11 cellular contexts compared by ENCODE assay signal in the genomic region with DNA sequence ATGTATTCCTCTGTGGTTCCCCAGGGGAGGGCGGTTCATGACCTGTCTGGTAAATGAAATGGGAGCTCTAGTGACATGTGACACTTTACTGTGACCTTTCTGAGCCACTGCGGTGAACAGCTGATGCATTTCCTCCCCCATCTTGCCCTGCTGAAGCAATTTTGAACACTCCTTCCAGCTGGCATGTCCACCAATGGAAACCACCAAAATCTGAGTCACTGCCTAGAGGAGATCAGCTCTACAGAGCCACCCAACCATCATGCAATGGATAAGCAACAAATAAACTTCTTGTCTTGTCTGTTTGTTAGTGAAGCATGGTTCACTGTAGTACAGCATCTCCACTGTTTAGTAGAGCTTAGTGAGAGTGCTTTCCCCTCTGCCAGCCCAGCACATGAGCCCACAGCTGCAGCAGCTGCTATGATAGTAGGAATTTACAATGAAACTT.
DNase-seq lines count a peak whose midpoint lies in the region; ATAC-seq, FAIRE-seq and TF ChIP-seq lines count a peak whose summit lies in the region.
"Had no signal": no experiment of that assay in that cellular context is flagged by ENCODE, and none has a peak within 500 bp of the region (broad histone marks: within the 10 kb centered on the region; RNA-seq: fewer than 3 reads in every experiment).

No MANE protein-coding gene starts in this region.

- H3K9me1 ChIP-seq in K562 (ENCODE audit: control insufficient read depth, insufficient read depth, low read length) = no peaks in the 10 kb centered on the region

- H3K9me3 Mint-ChIP-seq in HFFc6 = no peaks in the 10 kb centered on the region
- peaks cover 4% of the 10 kb centered on the region for H3K9me3 Mint-ChIP-seq in activated CD4-positive, alpha-beta T cell treated with anti-CD3 and anti-CD28 coated beads, Interleukin-2, amount 10 ng/mL, durations not matched to agents 24 days and 14 days
- H3K9me3 Mint-ChIP-seq in activated CD8-positive, alpha-beta T cell treated with anti-CD3 and anti-CD28 coated beads, Interleukin-2, amount 10 ng/mL, durations not matched to agents 7 days and 5 days (ENCODE audit: insufficient read depth) = peaks cover 5% of the 10 kb centered on the region

- H3K9me3 ChIP-seq in K562 (replicated peaks; ENCODE audit: control insufficient read depth, insufficient read depth, low read depth, low read length) (no peaks in the 10 kb centered on the region), mesenchymal stem cell (ENCODE audit: control insufficient read depth, low read length) (no peaks in the 10 kb centered on the region)

- no peaks in the 10 kb centered on the region for H4K20me1 ChIP-seq in K562 (replicated peaks; ENCODE audit: control insufficient read depth, insufficient read depth, low read length)

- peaks cover 15% of the 10 kb centered on the region for H3K27me3 Mint-ChIP-seq in HFFc6 (ENCODE audit: insufficient read depth)
- no peaks in the 10 kb centered on the region for H3K27me3 Mint-ChIP-seq in activated CD4-positive, alpha-beta T cell treated with anti-CD3 and anti-CD28 coated beads, Interleukin-2, amount 10 ng/mL, durations not matched to agents 24 days and 14 days
- H3K27me3 Mint-ChIP-seq in activated CD8-positive, alpha-beta T cell treated with anti-CD3 and anti-CD28 coated beads, Interleukin-2, amount 10 ng/mL, durations not matched to agents 7 days and 5 days (ENCODE audit: low read depth) = no peaks in the 10 kb centered on the region

- H2BK12ac ChIP-seq in mesenchymal stem cell (ENCODE audit: low read length in 2 of 2) = no peak overlapping the region

- in situ Hi-C loops in K562 (cut with MboI) = no loop called here

- H3K27ac ChIP-seq in K562 (ENCODE audit: extremely low read depth, low read depth, low read length) (no peak overlapping the region), mesenchymal stem cell (ENCODE audit: low read length, poor library complexity, severe bottlenecking) (no peak overlapping the region)

- intact Hi-C loops in K562 (cut with micrococcal nuclease) = no loop called here
- intact Hi-C loops in activated CD4-positive, alpha-beta T cell treated with anti-CD3 and anti-CD28 coated beads, Interleukin-2, amount 10 ng/mL, durations not matched to agents 24 days and 14 days (cut with micrococcal nuclease) = no loop called here

- H3K4me3 ChIP-seq in AG04449 (ENCODE audit: low read depth, low read length) = no peak overlapping the region
- H3K4me3 ChIP-seq in K562 = no peak overlapping the region
- no peak overlapping the region for H3K4me3 ChIP-seq in mesenchymal stem cell (ENCODE audit: insufficient read depth in 1 of 2, low read depth in 1 of 2, low read length in 2 of 2)

- H3K14ac ChIP-seq in mesenchymal stem cell (ENCODE audit: low read length in 2 of 2) = no peak overlapping the region

- H3K4ac ChIP-seq in mesenchymal stem cell (ENCODE audit: low read depth in 1 of 2, low read length in 2 of 2) = no peak overlapping the region

- no peaks in the 10 kb centered on the region for H3K4me1 ChIP-seq in K562 (replicated peaks in 1 of 2; ENCODE audit: control insufficient read depth in 2 of 2, insufficient read depth in 2 of 2, low read length in 2 of 2)
- no peaks in the 10 kb centered on the region for H3K4me1 ChIP-seq in mesenchymal stem cell (ENCODE audit: control insufficient read depth, insufficient read depth, low read depth, low read length)

- 0% methylated on average over 2 of the region's 2 CpGs for WGBS in K562 (ENCODE audit: insufficient coverage, low coverage, missing lambda C conversion rate)
- WGBS in mesenchymal stem cell = 51% methylated on average over 2 of the region's 2 CpGs

- H3K27ac Mint-ChIP-seq in HFFc6 = peak overlapping the region; percentile 21; the same call in 1 of the 2 replicates
- H3K27ac Mint-ChIP-seq in activated CD4-positive, alpha-beta T cell treated with anti-CD3 and anti-CD28 coated beads, Interleukin-2, amount 10 ng/mL, durations not matched to agents 24 days and 14 days = no peak overlapping the region
- no peak overlapping the region for H3K27ac Mint-ChIP-seq in activated CD8-positive, alpha-beta T cell treated with anti-CD3 and anti-CD28 coated beads, Interleukin-2, amount 10 ng/mL, durations not matched to agents 7 days and 5 days
- H3K27ac Mint-ChIP-seq: CD14-positive monocyte had no signal

- no peaks in the 10 kb centered on the region for H3K79me2 ChIP-seq in K562 (ENCODE audit: control insufficient read depth, insufficient read depth, low read length)

- H2AFZ ChIP-seq in K562 (ENCODE audit: low read depth, low read length) (no peak overlapping the region), mesenchymal stem cell (ENCODE audit: low read depth, low read length) (no peak overlapping the region)

- TF ChIP-seq CTCF in AG04449 (IDR thresholded peaks at IDR 0.05; ENCODE audit: insufficient read depth, low read length, missing control alignments) (no peak), HFFc6 (IDR thresholded peaks at IDR 0.05) (no peak), K562 (IDR thresholded peaks at IDR 0.05 in 2 of 3, conservative IDR thresholded peaks at IDR 0.05 in 1 of 3; ENCODE audit: insufficient read depth in 2 of 3, low read depth in 1 of 3, low read length in 3 of 3) (no peak)

- H3K36me3 Mint-ChIP-seq in HFFc6 (ENCODE audit: low read depth) = no peaks in the 10 kb centered on the region
- H3K36me3 Mint-ChIP-seq in activated CD4-positive, alpha-beta T cell treated with anti-CD3 and anti-CD28 coated beads, Interleukin-2, amount 10 ng/mL, durations not matched to agents 24 days and 14 days (ENCODE audit: low read depth) = no peaks in the 10 kb centered on the region
- H3K36me3 Mint-ChIP-seq in activated CD8-positive, alpha-beta T cell treated with anti-CD3 and anti-CD28 coated beads, Interleukin-2, amount 10 ng/mL, durations not matched to agents 7 days and 5 days (ENCODE audit: low read depth) = no peaks in the 10 kb centered on the region
- H3K36me3 Mint-ChIP-seq: CD14-positive monocyte had no signal

- ATAC-seq in K562 (no peak; the same call in 2 of the 3 replicates), HG02840 (IDR thresholded peaks at IDR 0.05; ENCODE audit: low FRiP score, unreplicated experiment) (no peak), GM18858 (IDR thresholded peaks at IDR 0.05; ENCODE audit: unreplicated experiment) (no peak)
- ATAC-seq in activated CD8-positive, alpha-beta T cell treated with anti-CD3 and anti-CD28 coated beads, Interleukin-2, amount 10 ng/mL, durations not matched to agents 7 days and 5 days = no peak

- H3K23ac ChIP-seq in mesenchymal stem cell (ENCODE audit: low read length in 2 of 2) = no peak overlapping the region

- POLR2A ChIA-PET in AG04449 (lab: Yijun Ruan, JAX) = no interaction called here
- POLR2A ChIA-PET in K562 (lab: Yijun Ruan, JAX) = interaction anchor here (0.7 kb wide), 1 partner anchor 21 kb away, joined by 3 read pairs; no protein-coding TSS in a partner anchor
- POLR2A ChIA-PET in activated CD8-positive, alpha-beta T cell treated with anti-CD3 and anti-CD28 coated beads, Interleukin-2, amount 10 ng/mL, durations not matched to agents 7 days and 5 days (lab: Charles Lee) = no interaction called here

- FAIRE-seq in K562 (lab: Jason Lieb, UNC) = no peak

- H3K4me1 Mint-ChIP-seq in HFFc6 (ENCODE audit: low read depth) = peaks cover 18% of the 10 kb centered on the region
- H3K4me1 Mint-ChIP-seq in activated CD4-positive, alpha-beta T cell treated with anti-CD3 and anti-CD28 coated beads, Interleukin-2, amount 10 ng/mL, durations not matched to agents 24 days and 14 days = no peaks in the 10 kb centered on the region
- H3K4me1 Mint-ChIP-seq in activated CD8-positive, alpha-beta T cell treated with anti-CD3 and anti-CD28 coated beads, Interleukin-2, amount 10 ng/mL, durations not matched to agents 7 days and 5 days (ENCODE audit: low read depth) = no peaks in the 10 kb centered on the region
- H3K4me1 Mint-ChIP-seq: CD14-positive monocyte had no signal

- H3K4me3 Mint-ChIP-seq in HFFc6 = no peak overlapping the region
- no peak overlapping the region for H3K4me3 Mint-ChIP-seq in activated CD4-positive, alpha-beta T cell treated with anti-CD3 and anti-CD28 coated beads, Interleukin-2, amount 10 ng/mL, durations not matched to agents 24 days and 14 days
- H3K4me3 Mint-ChIP-seq in activated CD8-positive, alpha-beta T cell treated with anti-CD3 and anti-CD28 coated beads, Interleukin-2, amount 10 ng/mL, durations not matched to agents 7 days and 5 days = no peak overlapping the region
- H3K4me3 Mint-ChIP-seq: CD14-positive monocyte had no signal

- no peak for TF ChIP-seq RAD21 in K562 (CRISPR knock-in tag; conservative IDR thresholded peaks at IDR 0.05 in 1 of 2, IDR thresholded peaks at IDR 0.05 in 1 of 2)

- no peak for TF ChIP-seq POLR2A in K562 (conservative IDR thresholded peaks at IDR 0.05)

- H2BK120ac ChIP-seq in mesenchymal stem cell (ENCODE audit: low read depth, low read length) = no peak overlapping the region

- no peaks in the 10 kb centered on the region for H3K36me3 ChIP-seq in K562 (ENCODE audit: control insufficient read depth, insufficient read depth, low read length)
- no peaks in the 10 kb centered on the region for H3K36me3 ChIP-seq in mesenchymal stem cell (ENCODE audit: control insufficient read depth in 1 of 2, insufficient read depth in 2 of 2, low read depth in 1 of 2, low read length in 2 of 2)

- H2BK5ac ChIP-seq in mesenchymal stem cell (ENCODE audit: low read depth, low read length, poor library complexity, severe bottlenecking) = no peak overlapping the region

- CTCF ChIA-PET in AG04449 (lab: Yijun Ruan, JAX) (interaction anchor here (1.1 to 1.4 kb wide), 3 partner anchors 12 to 468 kb away, joined by 3 to 5 read pairs (median 3); no protein-coding TSS in a partner anchor), K562 (lab: Yijun Ruan, JAX; ENCODE audit: low intra/inter-chr PET ratio) (no interaction called here)
- CTCF ChIA-PET in activated CD8-positive, alpha-beta T cell treated with anti-CD3 and anti-CD28 coated beads, Interleukin-2, amount 10 ng/mL, durations not matched to agents 7 days and 5 days (lab: Charles Lee) = no interaction called here

- H2BK15ac ChIP-seq in mesenchymal stem cell (ENCODE audit: low read depth, poor library complexity, severe bottlenecking) = no peak overlapping the region

- H3K79me1 ChIP-seq in mesenchymal stem cell (replicated peaks; ENCODE audit: low read length, poor library complexity, severe bottlenecking) = no peaks in the 10 kb centered on the region

- H3K27me3 ChIP-seq in K562 (ENCODE audit: control insufficient read depth in 2 of 2, insufficient read depth in 2 of 2, low read length in 2 of 2) (peaks cover 0 to 15% of the 10 kb centered on the region in 2 experiments; a peak in 4 of 5 replicates), mesenchymal stem cell (ENCODE audit: control insufficient read depth in 1 of 2, insufficient read depth in 1 of 2, low read length in 2 of 2) (peaks cover 0 to 34% of the 10 kb centered on the region in 2 experiments)

- TF ChIP-seq EP300 in K562 (IDR thresholded peaks at IDR 0.05; ENCODE audit: low read length) = no peak

- BruUV-seq in K562 (replicated peaks; lab: Mats Ljungman, UMichigan) = no TSS peak

- peak overlapping the region; percentile 76 for H4K8ac ChIP-seq in mesenchymal stem cell (ENCODE audit: low read length)

- H3K18ac ChIP-seq in mesenchymal stem cell (ENCODE audit: low read depth in 1 of 2, low read length in 2 of 2) = peak overlapping the region in 1 of 2 experiments; percentile 59

- no peak overlapping the region for H2AK5ac ChIP-seq in mesenchymal stem cell (ENCODE audit: low read length, severe bottlenecking)

- peak; percentile 34 for DNase-seq in AG04449 (ENCODE audit: low read depth, low spot score)
- DNase-seq in HFFc6 = peak; percentile 80
- DNase-seq in K562 (ENCODE audit: extremely low read depth in 1 of 4, low spot score in 3 of 4) = peak in 1 of 4 experiments; percentile 20
- peak; percentile 91 for DNase-seq in mesenchymal stem cell
- DNase-seq in activated CD4-positive, alpha-beta T cell treated with anti-CD3 and anti-CD28 coated beads, Interleukin-2, amount 10 ng/mL, durations not matched to agents 24 days and 14 days = no peak
- DNase-seq in activated CD8-positive, alpha-beta T cell treated with anti-CD3 and anti-CD28 coated beads, Interleukin-2, amount 10 ng/mL, durations not matched to agents 7 days and 5 days = no peak
- DNase-seq: activated gamma-delta T cell treated with Interleukin-2 at 50 U/mL for 16 hours, SHP77 had no signal

- H4K91ac ChIP-seq in mesenchymal stem cell (ENCODE audit: low read length) = no peak overlapping the region

- H3K9ac ChIP-seq in K562 (ENCODE audit: insufficient read depth in 1 of 2, low read depth in 2 of 2, low read length in 2 of 2) (no peak overlapping the region), mesenchymal stem cell (ENCODE audit: low read length) (no peak overlapping the region)

- H3K4me2 ChIP-seq in K562 (ENCODE audit: insufficient read depth, low read length) = no peak overlapping the region
- no peak overlapping the region for H3K4me2 ChIP-seq in mesenchymal stem cell (ENCODE audit: low read length, poor library complexity, severe bottlenecking)

Comparison
In these comparisons a context has a peak if more than half of its experiments do, and no peak if none do; other contexts are left out.
1. DNase-seq: peak in AG04449 (single experiment), HFFc6 (single experiment) and mesenchymal stem cell (single experiment); none in activated CD4-positive, alpha-beta T cell treated with anti-CD3 and anti-CD28 coated beads, Interleukin-2, amount 10 ng/mL, durations not matched to agents 24 days and 14 days (single experiment) and activated CD8-positive, alpha-beta T cell treated with anti-CD3 and anti-CD28 coated beads, Interleukin-2, amount 10 ng/mL, durations not matched to agents 7 days and 5 days (single experiment).